19 cellular contexts compared by ENCODE assay signal in the genomic region with DNA sequence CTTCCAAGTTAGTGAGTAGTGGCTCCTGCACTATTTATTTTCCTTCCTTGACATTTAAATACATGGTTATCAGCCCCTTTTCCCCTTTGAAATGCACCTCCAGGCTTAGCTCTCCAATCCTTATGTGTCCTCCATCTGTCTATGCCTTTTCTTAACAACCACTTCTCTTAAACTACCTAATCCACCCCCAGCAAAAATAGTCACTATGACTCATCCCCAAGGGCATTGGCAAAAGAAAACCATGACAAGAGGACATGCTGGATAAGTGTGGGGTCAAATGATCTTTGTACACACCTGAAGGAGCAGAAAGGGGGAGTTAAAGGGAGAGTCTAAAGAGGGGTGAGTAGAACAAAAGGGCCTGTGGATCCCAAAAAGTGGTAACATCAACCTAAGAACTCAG.
A peak's percentile ranks its signal among the peaks of the same experiment; 100 is the strongest.
DNase-seq lines count a peak whose midpoint lies in the region; ATAC-seq and TF ChIP-seq lines count a peak whose summit lies in the region.
"Had no signal": no experiment of that assay in that cellular context is flagged by ENCODE, and none has a peak within 500 bp of the region (broad histone marks: within the 10 kb centered on the region; RNA-seq: fewer than 3 reads in every experiment).

No MANE protein-coding gene starts in this region.

- intact Hi-C loops in activated CD4-positive, alpha-beta T cell treated with anti-CD3 and anti-CD28 coated beads for 36 hours (cut with DNase I, micrococcal nuclease), result no loop called here
- intact Hi-C loops in psoas muscle (cut with DNase I), result loop anchor here in 1 of 2 donors (10.0 kb wide), 1 partner anchor 169 kb away; no protein-coding TSS in a partner anchor

- POLR2A ChIA-PET in activated CD4-positive, alpha-beta T cell treated with anti-CD3 and anti-CD28 coated beads for 36 hours (lab: Charles Lee), result no interaction called here

- no peak overlapping the region for H3K4me3 Mint-ChIP-seq in activated CD4-positive, alpha-beta T cell treated with anti-CD3 and anti-CD28 coated beads for 36 hours
- H3K4me3 Mint-ChIP-seq in IgD-negative memory B cell, result no peak overlapping the region
- no peak overlapping the region for H3K4me3 Mint-ChIP-seq in activated naive CD8-positive, alpha-beta T cell treated with anti-CD3 and anti-CD28 coated beads for 36 hours
- H3K4me3 Mint-ChIP-seq: dendritic cell treated with granulocyte-macrophage colony-stimulating factor and Interleukin-4, amounts not matched to agents 40 ng/mL and 50 ng/mL, for 4 days; GM23338 had no signal

- TF ChIP-seq CTCF in psoas muscle (IDR thresholded peaks at IDR 0.05), result no peak

- H3K27me3 ChIP-seq in psoas muscle (ENCODE audit: insufficient read depth in 3 of 3, low read length in 2 of 3), result no peaks in the 10 kb centered on the region
- H3K27me3 ChIP-seq: hepatocyte had no signal

- no peaks in the 10 kb centered on the region for H3K9me3 ChIP-seq in psoas muscle

- H3K9me3 Mint-ChIP-seq in activated CD4-positive, alpha-beta T cell treated with anti-CD3 and anti-CD28 coated beads for 36 hours (ENCODE audit: low read depth), result no peaks in the 10 kb centered on the region
- no peaks in the 10 kb centered on the region for H3K9me3 Mint-ChIP-seq in IgD-negative memory B cell
- no peaks in the 10 kb centered on the region for H3K9me3 Mint-ChIP-seq in activated naive CD8-positive, alpha-beta T cell treated with anti-CD3 and anti-CD28 coated beads for 36 hours
- H3K9me3 Mint-ChIP-seq: dendritic cell treated with granulocyte-macrophage colony-stimulating factor and Interleukin-4, amounts not matched to agents 40 ng/mL and 50 ng/mL, for 4 days; GM23338 had no signal

- peaks cover 17% of the 10 kb centered on the region for H3K4me1 ChIP-seq in psoas muscle

- H3K27me3 Mint-ChIP-seq in activated CD4-positive, alpha-beta T cell treated with anti-CD3 and anti-CD28 coated beads for 36 hours, result no peaks in the 10 kb centered on the region
- H3K27me3 Mint-ChIP-seq in IgD-negative memory B cell, result no peaks in the 10 kb centered on the region
- no peaks in the 10 kb centered on the region for H3K27me3 Mint-ChIP-seq in activated naive CD8-positive, alpha-beta T cell treated with anti-CD3 and anti-CD28 coated beads for 36 hours
- H3K27me3 Mint-ChIP-seq: dendritic cell treated with granulocyte-macrophage colony-stimulating factor and Interleukin-4, amounts not matched to agents 40 ng/mL and 50 ng/mL, for 4 days had no signal

- peak overlapping the region; percentile 48 for H3K27ac Mint-ChIP-seq in activated CD4-positive, alpha-beta T cell treated with anti-CD3 and anti-CD28 coated beads for 36 hours
- peak overlapping the region; percentile 14 to 68 (median 65) for H3K27ac Mint-ChIP-seq in IgD-negative memory B cell
- peak overlapping the region; percentile 21 for H3K27ac Mint-ChIP-seq in activated naive CD8-positive, alpha-beta T cell treated with anti-CD3 and anti-CD28 coated beads for 36 hours
- H3K27ac Mint-ChIP-seq: GM23338 had no signal

- CTCF ChIA-PET in activated CD4-positive, alpha-beta T cell treated with anti-CD3 and anti-CD28 coated beads for 36 hours (lab: Charles Lee), result interaction anchor here (1.0 to 5.1 kb wide), 3 partner anchors 8 to 128 kb away, joined by 4 to 29 read pairs (median 19); no protein-coding TSS in a partner anchor

- peak; percentile 71 for ATAC-seq in activated CD4-positive, alpha-beta T cell treated with anti-CD3 and anti-CD28 coated beads for 36 hours
- ATAC-seq in psoas muscle, result peak; percentile 32 to 65 (median 62)
- ATAC-seq in GM21526 (IDR thresholded peaks at IDR 0.05; ENCODE audit: low FRiP score, unreplicated experiment), result no peak
- no peak for ATAC-seq in HG03025 (IDR thresholded peaks at IDR 0.05; ENCODE audit: low FRiP score, unreplicated experiment)
- ATAC-seq: GM23338 had no signal

- H3K27ac ChIP-seq in psoas muscle, result peak overlapping the region; percentile 77
- H3K27ac ChIP-seq: hepatocyte, RWPE1 had no signal

- no peaks in the 10 kb centered on the region for H3K36me3 ChIP-seq in psoas muscle (ENCODE audit: insufficient read depth in 1 of 2, low read depth in 1 of 2)

- DNase-seq in activated CD4-positive, alpha-beta T cell treated with anti-CD3 and anti-CD28 coated beads for 36 hours, result no peak
- DNase-seq in activated CD4-positive, alpha-beta T cell treated with anti-CD3 and anti-CD28 coated beads for 1 hour, result no peak
- DNase-seq in activated naive CD8-positive, alpha-beta T cell treated with anti-CD3 and anti-CD28 coated beads for 36 hours, result no peak
- DNase-seq in psoas muscle, result no peak
- DNase-seq in T-helper 2 cell, result no peak
- DNase-seq: aorta; COR-L47; KBM-7; left cardiac atrium; NCI-H187; stimulated activated CD4-positive, alpha-beta T cell treated with anti-CD3 and anti-CD28 coated beads, Interleukin-1b, Interleukin-23, amount 100 ng/mL, for 48 hours; stimulated activated CD8-positive, alpha-beta memory T cell treated with anti-CD3 and anti-CD28 coated beads, Interleukin-4, amount 100 ng/mL, for 48 hours had no signal

- peaks cover 83% of the 10 kb centered on the region for H3K4me1 Mint-ChIP-seq in activated CD4-positive, alpha-beta T cell treated with anti-CD3 and anti-CD28 coated beads for 36 hours
- H3K4me1 Mint-ChIP-seq in IgD-negative memory B cell, result peaks cover 41 to 68% (median 61%) of the 10 kb centered on the region in 3 donors
- peaks cover 70% of the 10 kb centered on the region for H3K4me1 Mint-ChIP-seq in activated naive CD8-positive, alpha-beta T cell treated with anti-CD3 and anti-CD28 coated beads for 36 hours
- H3K4me1 Mint-ChIP-seq: GM23338 had no signal

- H3K36me3 Mint-ChIP-seq in activated CD4-positive, alpha-beta T cell treated with anti-CD3 and anti-CD28 coated beads for 36 hours (ENCODE audit: low read depth), result peaks cover 54% of the 10 kb centered on the region
- peaks cover 3% of the 10 kb centered on the region for H3K36me3 Mint-ChIP-seq in IgD-negative memory B cell
- peaks cover 79% of the 10 kb centered on the region for H3K36me3 Mint-ChIP-seq in activated naive CD8-positive, alpha-beta T cell treated with anti-CD3 and anti-CD28 coated beads for 36 hours

- no peak overlapping the region for H3K4me3 ChIP-seq in psoas muscle
- H3K4me3 ChIP-seq: GM23338, hepatocyte had no signal

Comparison
In these comparisons a context has a peak if more than half of its experiments do, and no peak if none do; other contexts are left out.
1. ATAC-seq: peak in activated CD4-positive, alpha-beta T cell treated with anti-CD3 and anti-CD28 coated beads for 36 hours (single experiment) and psoas muscle (4 of 4); none in GM21526 (single experiment) and HG03025 (single experiment).
2. Peak in every context shown above with its lines, with median percentiles within 50 percentile points of each other: H3K27ac Mint-ChIP-seq.